ENCODE assay signal across 28 cellular contexts in the genomic region with DNA sequence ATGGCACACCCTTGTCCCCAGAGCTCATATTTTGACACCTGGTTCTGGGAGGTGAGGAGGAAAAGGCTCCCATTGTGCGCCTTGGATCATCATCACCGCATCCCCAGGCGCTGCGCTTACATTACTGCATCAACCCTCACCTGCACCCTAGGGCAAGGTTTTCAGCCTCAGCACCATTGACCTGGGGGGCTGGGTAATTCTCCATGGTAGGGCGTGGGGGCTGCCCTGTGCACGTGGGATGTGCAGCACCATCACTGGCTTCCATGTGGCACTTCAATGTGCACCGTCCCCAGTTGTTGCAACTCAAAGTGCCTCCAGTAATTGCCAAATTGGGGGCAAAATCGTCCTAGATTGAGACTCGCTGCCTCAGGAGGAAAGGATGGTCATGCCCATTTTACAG.
"Had no signal": no experiment of that assay in that cellular context is flagged by ENCODE, and none has a peak within 500 bp of the region (broad histone marks: within the 10 kb centered on the region; RNA-seq: fewer than 3 reads in every experiment).

No MANE protein-coding gene starts in this region.

- H3K4me1 ChIP-seq: foreskin keratinocyte had no signal

- H3K9me3 ChIP-seq: heart right ventricle, lower lobe of right lung, testis, transverse colon had no signal

- H3K9me3 Mint-ChIP-seq: activated CD8-positive, alpha-beta T cell treated with anti-CD3 and anti-CD28 coated beads for 36 hours; activated naive CD4-positive, alpha-beta T cell treated with anti-CD3 and anti-CD28 coated beads, Interleukin-2, amount 50 U/mL, for 72 hours; activated T-cell treated with anti-CD3 and anti-CD28 coated beads, Interleukin-2, amount 50 U/mL, for 72 hours; central memory CD8-positive, alpha-beta T cell; dendritic cell treated with granulocyte-macrophage colony-stimulating factor and Interleukin-4, amounts not matched to agents 40 ng/mL and 50 ng/mL, for 4 days; endodermal cell; naive thymus-derived CD8-positive, alpha-beta T cell; WTC11 had no signal

- H3K27ac ChIP-seq: foreskin keratinocyte, lower lobe of right lung, skin epidermis, testis, transverse colon had no signal

- FAIRE-seq: bronchial epithelial cell, urothelium cell line had no signal

- DNase-seq: activated CD4-positive, alpha-beta T cell treated with anti-CD3 and anti-CD28 coated beads, Interleukin-2, amount 50 U/mL, for 1 hour; activated CD8-positive, alpha-beta memory T cell treated with anti-CD3 and anti-CD28 coated beads, Interleukin-2, amount 10 ng/mL, durations not matched to agents 7 days and 5 days; activated CD8-positive, alpha-beta T cell treated with anti-CD3 and anti-CD28 coated beads for 36 hours; activated naive CD4-positive, alpha-beta T cell; activated T-cell treated with anti-CD3 and anti-CD28 coated beads, Interleukin-2, amount 50 U/mL, for 72 hours; foreskin keratinocyte; kidney glomerular epithelial cell; stimulated activated CD4-positive, alpha-beta T cell treated with anti-CD3 and anti-CD28 coated beads, Interleukin-12 subunit alpha, Interleukin-12 subunit beta, amount 100 ng/mL, for 4 hours; stimulated activated CD4-positive, alpha-beta T cell treated with anti-CD3 and anti-CD28 coated beads, Interleukin-4, amount 100 ng/mL, for 1 hour; stimulated activated naive CD8-positive, alpha-beta T cell treated with anti-CD3 and anti-CD28 coated beads, Interleukin-15, Interleukin-2, amounts not matched to agents 100 U/mL and 50 U/mL, for 24 hours; T-helper 17 cell; T1000; testis; transverse colon had no signal

- H3K4me1 Mint-ChIP-seq: endodermal cell had no signal

- H3K27me3 ChIP-seq: testis had no signal

- H3K36me3 Mint-ChIP-seq: activated CD8-positive, alpha-beta memory T cell treated with anti-CD3 and anti-CD28 coated beads, Interleukin-2, amount 10 ng/mL, durations not matched to agents 7 days and 5 days; naive thymus-derived CD8-positive, alpha-beta T cell; WTC11 had no signal

- H3K4me3 Mint-ChIP-seq: activated CD8-positive, alpha-beta memory T cell treated with anti-CD3 and anti-CD28 coated beads, Interleukin-2, amount 10 ng/mL, durations not matched to agents 7 days and 5 days; activated CD8-positive, alpha-beta T cell treated with anti-CD3 and anti-CD28 coated beads for 36 hours; activated T-cell treated with anti-CD3 and anti-CD28 coated beads, Interleukin-2, amount 50 U/mL, for 72 hours; central memory CD8-positive, alpha-beta T cell; dendritic cell treated with granulocyte-macrophage colony-stimulating factor and Interleukin-4, amounts not matched to agents 40 ng/mL and 50 ng/mL, for 4 days; endodermal cell; naive thymus-derived CD8-positive, alpha-beta T cell; T-helper 17 cell; WTC11 had no signal

- ATAC-seq: activated CD8-positive, alpha-beta memory T cell treated with anti-CD3 and anti-CD28 coated beads, Interleukin-2, amount 10 ng/mL, durations not matched to agents 7 days and 5 days; activated CD8-positive, alpha-beta T cell treated with anti-CD3 and anti-CD28 coated beads for 36 hours; activated naive CD4-positive, alpha-beta T cell treated with anti-CD3 and anti-CD28 coated beads, Interleukin-2, amount 50 U/mL, for 72 hours; activated T-cell treated with anti-CD3 and anti-CD28 coated beads, Interleukin-2, amount 50 U/mL, for 72 hours; esophagus mucosa; foreskin keratinocyte; left lobe of liver; lower lobe of right lung; naive thymus-derived CD8-positive, alpha-beta T cell; sciatic nerve; stimulated activated naive CD8-positive, alpha-beta T cell treated with anti-CD3 and anti-CD28 coated beads, Interleukin-15, Interleukin-2, amounts not matched to agents 100 U/mL and 50 U/mL, for 24 hours; T-helper 17 cell; WTC11 had no signal

- H3K36me3 ChIP-seq: heart right ventricle, lower lobe of right lung, transverse colon had no signal

- H3K4me3 ChIP-seq: heart right ventricle, lower lobe of right lung, skin epidermis, testis, transverse colon had no signal
